ENCODE assay signal across 16 cellular contexts in genomic region chr2:131030478-131030971, GRCh38.
DNase-seq lines count a peak whose midpoint lies in the region; ATAC-seq and TF ChIP-seq lines count a peak whose summit lies in the region.
"Had no signal": no experiment of that assay in that cellular context is flagged by ENCODE, and none has a peak within 500 bp of the region (broad histone marks: within the 10 kb centered on the region; RNA-seq: fewer than 3 reads in every experiment).

No MANE protein-coding gene starts in this region.

- H3K4me3 ChIP-seq in spleen, result no peak overlapping the region
- H3K4me3 ChIP-seq: neural progenitor cell, transverse colon had no signal

- ATAC-seq in SK-N-SH treated with all-trans-retinoic acid at 6 μM for 48 hours (peak; percentile 51), HG03469 (IDR thresholded peaks at IDR 0.05; ENCODE audit: unreplicated experiment) (no peak), HG02678 (IDR thresholded peaks at IDR 0.05; ENCODE audit: unreplicated experiment) (no peak), GM21360 (IDR thresholded peaks at IDR 0.05; ENCODE audit: unreplicated experiment) (no peak)
- ATAC-seq: activated T-cell treated with anti-CD3 and anti-CD28 coated beads, Interleukin-2, amount 50 U/mL, for 72 hours had no signal

- 60 to 79% (median 71%) methylated on average over 13 of the region's 13 CpGs for WGBS in spleen, 5 donors

- peaks cover 0 to 12% (median 5%) of the 10 kb centered on the region in 6 donors for H3K4me1 ChIP-seq in spleen

- intact Hi-C loops in spleen (cut with DNase I; ENCODE audit: low total_unique reads), result no loop called here

- H3K9me3 ChIP-seq in spleen, result peaks cover 0 to 14% (median 9%) of the 10 kb centered on the region in 8 donors
- H3K9me3 ChIP-seq: transverse colon had no signal

- TF ChIP-seq CTCF in spleen (IDR thresholded peaks at IDR 0.05 in 8 of 11, conservative IDR thresholded peaks at IDR 0.05 in 3 of 11), result no peak

- peaks cover 0 to 35% (median 15%) of the 10 kb centered on the region in 7 donors for H3K27me3 ChIP-seq in spleen (replicated peaks in 1 of 7)

- H3K36me3 ChIP-seq in spleen, result no peaks in the 10 kb centered on the region
- H3K36me3 ChIP-seq: neural progenitor cell, transverse colon had no signal

- TF ChIP-seq POLR2A in spleen (IDR thresholded peaks at IDR 0.05), result no peak

- H3K27ac ChIP-seq in spleen, result no peak overlapping the region
- H3K27ac ChIP-seq: neural progenitor cell, transverse colon had no signal

- DNase-seq in NCI-H2171 treated with DMSO at 0.1 percent for 48 hours (lab: John Stamatoyannopoulos, UW) (peak; percentile 25), NCI-H2171 (lab: John Stamatoyannopoulos, UW) (no peak), hypothalamus (lab: John Stamatoyannopoulos, UW) (peak in 39 of 51 donors; percentile 20 to 86 (median 54)), spleen (peak; percentile 64)
- DNase-seq: activated CD4-positive, alpha-beta T cell treated with anti-CD3 and anti-CD28 coated beads, Interleukin-2, amount 50 U/mL, for 48 hours; activated T-cell treated with anti-CD3 and anti-CD28 coated beads, Interleukin-2, amount 50 U/mL, for 72 hours; foreskin fibroblast; NCI-H446 treated with DMSO at 0.1 percent for 48 hours; OCI-M1; stimulated activated CD4-positive, alpha-beta T cell treated with anti-CD3 and anti-CD28 coated beads, Interleukin-4, amount 100 ng/mL, for 4 hours; transverse colon had no signal

TF ChIP-seq in SK-N-SH treated with all-trans-retinoic acid at 6 μM for 48 hours, 23 proteins besides CTCF, POLR2A, EP300 and RAD21:
- no peak for TF ChIP-seq PPARA (CRISPR knock-in tag; IDR thresholded peaks at IDR 0.05; ENCODE audit: borderline replicate concordance)
- TF ChIP-seq ZNF565 (CRISPR knock-in tag; conservative IDR thresholded peaks at IDR 0.05; ENCODE audit: low read depth), result no peak
- no peak for TF ChIP-seq ZNF70 (CRISPR knock-in tag; IDR thresholded peaks at IDR 0.05)
- TF ChIP-seq ISL1 (CRISPR knock-in tag; IDR thresholded peaks at IDR 0.05), result no peak
- TF ChIP-seq ZNF8 (CRISPR knock-in tag; IDR thresholded peaks at IDR 0.05), result no peak
- TF ChIP-seq CSDC2 (CRISPR knock-in tag; IDR thresholded peaks at IDR 0.05), result no peak
- no peak for TF ChIP-seq CREB5 (CRISPR knock-in tag; IDR thresholded peaks at IDR 0.05; ENCODE audit: low read depth)
- no peak for TF ChIP-seq TSHZ2 (CRISPR knock-in tag; IDR thresholded peaks at IDR 0.05)
- TF ChIP-seq POU6F1 (CRISPR knock-in tag; IDR thresholded peaks at IDR 0.05; ENCODE audit: borderline replicate concordance, low read depth), result no peak
- no peak for TF ChIP-seq GLIS3 (CRISPR knock-in tag; IDR thresholded peaks at IDR 0.05)
- TF ChIP-seq PATZ1 (CRISPR knock-in tag; IDR thresholded peaks at IDR 0.05; ENCODE audit: borderline replicate concordance), result no peak
- TF ChIP-seq ZFP3 (CRISPR knock-in tag; IDR thresholded peaks at IDR 0.05), result no peak
- no peak for TF ChIP-seq ZFP30 (CRISPR knock-in tag; IDR thresholded peaks at IDR 0.05)
- no peak for TF ChIP-seq BACH2 (CRISPR knock-in tag; IDR thresholded peaks at IDR 0.05; ENCODE audit: borderline replicate concordance)
- no peak for TF ChIP-seq CSRNP3 (CRISPR knock-in tag; IDR thresholded peaks at IDR 0.05)
- TF ChIP-seq SNAI2 (CRISPR knock-in tag; IDR thresholded peaks at IDR 0.05), result no peak
